Comparison of ENCODE assay signal across 23 cellular contexts in genomic region chr19:34589730-34590129, GRCh38.
"Had no signal": no experiment of that assay in that cellular context is flagged by ENCODE, and none has a peak within 500 bp of the region (broad histone marks: within the 10 kb centered on the region; RNA-seq: fewer than 3 reads in every experiment).

No MANE protein-coding gene starts in this region.

- ATAC-seq: activated CD8-positive, alpha-beta memory T cell treated with anti-CD3 and anti-CD28 coated beads, Interleukin-2, amount 10 ng/mL, durations not matched to agents 7 days and 5 days; activated CD8-positive, alpha-beta T cell treated with anti-CD3 and anti-CD28 coated beads for 36 hours; foreskin keratinocyte; left lobe of liver; naive thymus-derived CD8-positive, alpha-beta T cell had no signal

- DNase-seq: activated CD4-positive, alpha-beta T cell treated with anti-CD3 and anti-CD28 coated beads, Interleukin-2, amount 10 ng/mL, durations not matched to agents 7 days and 5 days; activated CD4-positive, CD25-positive, alpha-beta regulatory T cell treated with anti-CD3 and anti-CD28 coated beads, Interleukin-2, amount 50 U/mL, for 72 hours; activated CD8-positive, alpha-beta memory T cell treated with anti-CD3 and anti-CD28 coated beads, Interleukin-2, amount 10 ng/mL, durations not matched to agents 7 days and 5 days; activated CD8-positive, alpha-beta T cell treated with anti-CD3 and anti-CD28 coated beads for 36 hours; activated effector memory CD4-positive, alpha-beta T cell treated with anti-CD3 and anti-CD28 coated beads, Interleukin-2, amount 50 U/mL, for 16 hours; activated naive CD4-positive, alpha-beta T cell treated with anti-CD3 and anti-CD28 coated beads, Interleukin-2, amount 10 ng/mL, durations not matched to agents 7 days and 5 days; activated T-cell treated with anti-CD3 and anti-CD28 coated beads for 4 hours; central memory CD4-positive, alpha-beta T cell; dermis blood vessel endothelial cell; effector CD8-positive, alpha-beta T cell; foreskin keratinocyte; kidney; naive thymus-derived CD8-positive, alpha-beta T cell; spleen; stimulated activated CD4-positive, alpha-beta T cell treated with anti-CD3 and anti-CD28 coated beads, Interleukin-4, amount 100 ng/mL, for 1 hour; stimulated activated naive CD4-positive, alpha-beta T cell; testis; trophoblast cell; WERI-Rb-1 had no signal

- H3K9me3 ChIP-seq: prostate gland, testis, vagina had no signal

- H3K4me1 ChIP-seq: foreskin keratinocyte, prostate gland, testis had no signal

- H3K4me3 ChIP-seq: lung, prostate gland, spleen, testis, vagina had no signal

- H3K36me3 ChIP-seq: prostate gland, spleen, vagina, WERI-Rb-1 had no signal
